ENCODE assay signal across 17 cellular contexts in genomic region chr20:23653400-23653938, GRCh38. TPM values are rescaled to one million over a fixed set of nuclear protein-coding genes. Genes with fewer than 3 reads are reported as not detected.
"Had no signal": no experiment of that assay in that cellular context is flagged by ENCODE, and none has a peak within 500 bp of the region (broad histone marks: within the 10 kb centered on the region; RNA-seq: fewer than 3 reads in every experiment).

No MANE protein-coding gene starts in this region.

- H3K27ac Mint-ChIP-seq: activated CD4-positive, alpha-beta memory T cell treated with anti-CD3 and anti-CD28 coated beads for 36 hours; activated naive CD8-positive, alpha-beta T cell; naive thymus-derived CD4-positive, alpha-beta T cell had no signal

- H3K4me1 ChIP-seq: prostate gland had no signal

- H3K27me3 ChIP-seq: testis had no signal

- H3K9me3 Mint-ChIP-seq: activated CD4-positive, alpha-beta memory T cell treated with anti-CD3 and anti-CD28 coated beads for 36 hours had no signal

- H3K27ac ChIP-seq: prostate gland had no signal

- H3K36me3 ChIP-seq: prostate gland had no signal

- H3K36me3 Mint-ChIP-seq: activated CD4-positive, alpha-beta memory T cell treated with anti-CD3 and anti-CD28 coated beads for 36 hours; activated naive CD8-positive, alpha-beta T cell; naive thymus-derived CD4-positive, alpha-beta T cell had no signal

- ATAC-seq: naive thymus-derived CD4-positive, alpha-beta T cell had no signal

- DNase-seq: activated CD4-positive, alpha-beta memory T cell treated with anti-CD3 and anti-CD28 coated beads for 36 hours; activated gamma-delta T cell; activated T-cell treated with anti-CD3 and anti-CD28 coated beads, Interleukin-2, amount 50 U/mL, for 48 hours; amygdala; hypothalamus; naive thymus-derived CD4-positive, alpha-beta T cell; stimulated activated CD4-positive, alpha-beta T cell treated with anti-CD3 and anti-CD28 coated beads, Interleukin-2, amount 100 ng/mL, for 48 hours; stimulated activated naive CD4-positive, alpha-beta T cell treated with Interleukin-2 at 50 U/mL for 16 hours; SW 1271; testis had no signal

- H3K4me3 ChIP-seq: lung, prostate gland, testis had no signal

- H3K4me3 Mint-ChIP-seq: activated CD4-positive, alpha-beta memory T cell treated with anti-CD3 and anti-CD28 coated beads for 36 hours; activated naive CD8-positive, alpha-beta T cell; naive thymus-derived CD4-positive, alpha-beta T cell had no signal

- H3K9me3 ChIP-seq: prostate gland, testis had no signal

RNA-seq across cellular contexts. Expression of gene CST4, which starts 35.4 kb away (rescaled TPM):
- total RNA-seq: activated CD4-positive, alpha-beta memory T cell treated with anti-CD3 and anti-CD28 coated beads for 36 hours; bronchial epithelial cell; endothelial cell of umbilical vein; lung; mononuclear cell; naive thymus-derived CD4-positive, alpha-beta T cell; testis; ureter had no signal
- polyA plus RNA-seq: endothelial cell of umbilical vein; lung; naive thymus-derived CD4-positive, alpha-beta T cell had no signal

RNA-seq across cellular contexts. Expression of gene CST9, which starts 47.8 kb away (rescaled TPM):
- total RNA-seq: activated CD4-positive, alpha-beta memory T cell treated with anti-CD3 and anti-CD28 coated beads for 36 hours; bronchial epithelial cell; endothelial cell of umbilical vein; lung; mononuclear cell; naive thymus-derived CD4-positive, alpha-beta T cell; prostate gland; ureter had no signal
- polyA plus RNA-seq: endothelial cell of umbilical vein; lung; naive thymus-derived CD4-positive, alpha-beta T cell had no signal
